Comparison of ENCODE assay signal across 8 cellular contexts in the genomic region with DNA sequence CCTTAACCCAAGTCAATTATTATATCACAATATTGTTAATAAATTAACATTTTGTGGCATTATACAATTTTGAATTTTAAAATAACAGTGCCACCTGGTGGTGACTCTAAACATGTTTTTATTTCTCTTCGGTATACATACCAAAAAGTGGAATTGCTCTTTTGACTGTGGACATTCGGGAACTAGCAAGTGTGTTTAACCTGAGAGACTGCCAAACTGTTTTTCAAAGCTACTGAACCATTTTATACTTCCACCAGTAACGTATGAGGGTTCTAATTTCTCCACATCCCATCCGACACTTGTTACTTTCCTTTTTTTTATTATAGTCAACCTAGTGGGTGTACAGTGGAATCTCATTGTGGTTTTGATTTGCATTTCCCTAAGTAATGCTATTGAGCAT. TPM values are rescaled to one million over a fixed set of nuclear protein-coding genes. Genes with fewer than 3 reads are reported as not detected.
DNase-seq lines count a peak whose midpoint lies in the region; ATAC-seq and TF ChIP-seq lines count a peak whose summit lies in the region.

No MANE protein-coding gene starts in this region.

- H3K4me1 Mint-ChIP-seq in activated T-cell treated with anti-CD3 and anti-CD28 coated beads, Interleukin-2, amount 50 U/mL, for 4 hours (ENCODE audit: low read depth) = peaks cover 7% of the 10 kb centered on the region

- intact Hi-C loops in sigmoid colon (cut with DNase I) = loop anchor here (1.0 to 5.0 kb wide), 2 partner anchors 264 to 604 kb away; no protein-coding TSS in a partner anchor

- no peaks in the 10 kb centered on the region for H3K36me3 ChIP-seq in DND-41 (ENCODE audit: insufficient read depth, low read length)
- H3K36me3 ChIP-seq in sigmoid colon = no peaks in the 10 kb centered on the region

- H3K27ac ChIP-seq in DND-41 (ENCODE audit: low read length) (no peak overlapping the region), foreskin keratinocyte (no peak overlapping the region), sigmoid colon (no peak overlapping the region)

- 15 to 18% methylated on average over 4 of the region's 4 CpGs for WGBS in sigmoid colon, 2 donors

- no peak overlapping the region for H3K9ac ChIP-seq in DND-41 (ENCODE audit: low read depth, low read length)

- H3K27me3 ChIP-seq in DND-41 (ENCODE audit: insufficient read depth, low read length, poor library complexity) = no peaks in the 10 kb centered on the region
- no peaks in the 10 kb centered on the region for H3K27me3 ChIP-seq in foreskin keratinocyte
- H3K27me3 ChIP-seq in sigmoid colon = no peaks in the 10 kb centered on the region

- no peak overlapping the region for H3K4me3 ChIP-seq in DND-41 (ENCODE audit: low read depth in 1 of 2, low read length in 2 of 2)
- H3K4me3 ChIP-seq in sigmoid colon = no peak overlapping the region

- peak; percentile 62 for ATAC-seq in DND-41 (ENCODE audit: insufficient read depth, low read depth)
- peak; percentile 75 for ATAC-seq in SK-N-SH treated with all-trans-retinoic acid at 6 μM for 48 hours
- no peak for ATAC-seq in foreskin keratinocyte
- ATAC-seq in GM21528 (IDR thresholded peaks at IDR 0.05; ENCODE audit: low FRiP score, unreplicated experiment) = no peak
- ATAC-seq in GM19395 (IDR thresholded peaks at IDR 0.05; ENCODE audit: unreplicated experiment) = no peak
- ATAC-seq in activated T-cell treated with anti-CD3 and anti-CD28 coated beads, Interleukin-2, amount 50 U/mL, for 4 hours = no peak

- H3K4me3 Mint-ChIP-seq in activated T-cell treated with anti-CD3 and anti-CD28 coated beads, Interleukin-2, amount 50 U/mL, for 4 hours = no peak overlapping the region

- no peak for DNase-seq in DND-41
- DNase-seq in LHCN-M2 (ENCODE audit: low read depth) = peak; percentile 37
- peak in 1 of 2 donors; percentile 25 for DNase-seq in foreskin keratinocyte
- no peak for DNase-seq in sigmoid colon
- no peak for DNase-seq in activated T-cell treated with anti-CD3 and anti-CD28 coated beads, Interleukin-2, amount 50 U/mL, for 4 hours

- peak overlapping the region; percentile 4; the same call in 1 of the 2 replicates for H3K4me2 ChIP-seq in DND-41 (ENCODE audit: insufficient read depth, low read length)

- H3K9me3 ChIP-seq in DND-41 (ENCODE audit: insufficient read depth, low read length, severe bottlenecking) (no peaks in the 10 kb centered on the region), sigmoid colon (no peaks in the 10 kb centered on the region)

- H3K4me1 ChIP-seq in DND-41 (ENCODE audit: insufficient read depth, low read length) (0 out of 2 replicates have a peak, but pooled peaks cover 4% of the 10 kb centered on the region), foreskin keratinocyte (no peaks in the 10 kb centered on the region), sigmoid colon (no peaks in the 10 kb centered on the region)

- H3K27me3 Mint-ChIP-seq in activated T-cell treated with anti-CD3 and anti-CD28 coated beads, Interleukin-2, amount 50 U/mL, for 4 hours (ENCODE audit: low read depth) = peaks cover 2% of the 10 kb centered on the region

- peaks cover 8% of the 10 kb centered on the region for H3K9me3 Mint-ChIP-seq in activated T-cell treated with anti-CD3 and anti-CD28 coated beads, Interleukin-2, amount 50 U/mL, for 4 hours

- TF ChIP-seq CTCF in DND-41 (IDR thresholded peaks at IDR 0.05; ENCODE audit: borderline replicate concordance, extremely low read depth, low read length, poor library complexity, severe bottlenecking) = peak; percentile 63
- TF ChIP-seq CTCF in foreskin keratinocyte (conservative IDR thresholded peaks at IDR 0.05) = peak; percentile 76
- TF ChIP-seq CTCF in sigmoid colon (IDR thresholded peaks at IDR 0.05) = peak; percentile 23 to 64 (median 46)

- H3K79me2 ChIP-seq in DND-41 (ENCODE audit: insufficient read depth, low read length) = no peaks in the 10 kb centered on the region

- TF ChIP-seq EP300 in sigmoid colon (IDR thresholded peaks at IDR 0.05) = no peak

- no peak for TF ChIP-seq POLR2A in sigmoid colon (IDR thresholded peaks at IDR 0.05)

- no peak overlapping the region for H2AFZ ChIP-seq in DND-41 (ENCODE audit: low read depth, low read length)

- no peaks in the 10 kb centered on the region for H3K36me3 Mint-ChIP-seq in activated T-cell treated with anti-CD3 and anti-CD28 coated beads, Interleukin-2, amount 50 U/mL, for 4 hours (ENCODE audit: insufficient read depth)

- no peaks in the 10 kb centered on the region for H4K20me1 ChIP-seq in DND-41 (ENCODE audit: insufficient read depth, low read length)

TF ChIP-seq in SK-N-SH treated with all-trans-retinoic acid at 6 μM for 48 hours, 23 proteins besides CTCF, POLR2A, EP300 and RAD21:
- no peak for TF ChIP-seq TCF4 (CRISPR knock-in tag; IDR thresholded peaks at IDR 0.05; ENCODE audit: borderline replicate concordance)
- no peak for TF ChIP-seq ZC3H10 (CRISPR knock-in tag; IDR thresholded peaks at IDR 0.05)
- TF ChIP-seq ZFP30 (CRISPR knock-in tag; IDR thresholded peaks at IDR 0.05) = no peak
- no peak for TF ChIP-seq PPARA (CRISPR knock-in tag; IDR thresholded peaks at IDR 0.05; ENCODE audit: borderline replicate concordance)
- TF ChIP-seq CREB5 (CRISPR knock-in tag; IDR thresholded peaks at IDR 0.05; ENCODE audit: low read depth) = no peak
- no peak for TF ChIP-seq ARNTL (CRISPR knock-in tag; IDR thresholded peaks at IDR 0.05; ENCODE audit: borderline replicate concordance, low read depth)
- no peak for TF ChIP-seq GLIS3 (CRISPR knock-in tag; IDR thresholded peaks at IDR 0.05)
- no peak for TF ChIP-seq ZNF565 (CRISPR knock-in tag; conservative IDR thresholded peaks at IDR 0.05; ENCODE audit: low read depth)

RNA-seq across cellular contexts. Expression of gene HSDL2, which starts 18.3 kb away (rescaled TPM):
- total RNA-seq in LHCN-M2 (2014; rRNA removed) (43.3 and 45.8 TPM in 2 replicates), foreskin keratinocyte (23.1 and 25.5 TPM in 2 replicates), sigmoid colon (10 to 100 TPM; 35.5 to 53.5 (median 40.6) TPM)
- 19.2 TPM for polyA plus RNA-seq in LHCN-M2 (2012)
- polyA plus RNA-seq in foreskin keratinocyte (11.5 and 13.1 TPM in 2 replicates), sigmoid colon (10 to 100 TPM; 24.6 to 48.6 (median 28.9) TPM)
- total RNA-seq in activated T-cell treated with anti-CD3 and anti-CD28 coated beads, Interleukin-2, amount 50 U/mL, for 4 hours = 1 to 10 TPM; 4.7 to 7.8 (median 5.7) TPM

RNA-seq across cellular contexts. Expression of gene PTBP3, which starts 28.2 kb away (rescaled TPM):
- total RNA-seq in LHCN-M2 (2014; rRNA removed) (31.7 and 35.7 TPM in 2 replicates), foreskin keratinocyte (62.1 and 67.8 TPM in 2 replicates), sigmoid colon (10 to 100 TPM; 19.4 to 24.6 (median 22.0) TPM)
- polyA plus RNA-seq in LHCN-M2 (2012) = 9.1 TPM
- polyA plus RNA-seq in foreskin keratinocyte (11.2 and 14.7 TPM in 2 replicates), sigmoid colon (10 to 100 TPM; 24.0 to 42.5 (median 37.2) TPM)
- 10 to 100 TPM; 73.1 to 81.1 (median 73.5) TPM for total RNA-seq in activated T-cell treated with anti-CD3 and anti-CD28 coated beads, Interleukin-2, amount 50 U/mL, for 4 hours

Comparison
In these comparisons a context has a peak if more than half of its experiments do, and no peak if none do; other contexts are left out.
1. ATAC-seq: peak in DND-41 (single experiment) and SK-N-SH treated with all-trans-retinoic acid at 6 μM for 48 hours (single experiment); none in foreskin keratinocyte (single experiment), GM21528 (single experiment), GM19395 (single experiment) and activated T-cell treated with anti-CD3 and anti-CD28 coated beads, Interleukin-2, amount 50 U/mL, for 4 hours (0 of 2).
2. Peak in every context shown above with its lines, with median percentiles within 50 percentile points of each other: CTCF ChIP-seq.